Comparison of ENCODE assay signal across 19 cellular contexts in genomic region chr16:73610160-73610559, GRCh38.
"Had no signal": no experiment of that assay in that cellular context is flagged by ENCODE, and none has a peak within 500 bp of the region (broad histone marks: within the 10 kb centered on the region; RNA-seq: fewer than 3 reads in every experiment).

No MANE protein-coding gene starts in this region.

- H3K36me3 ChIP-seq: esophagus muscularis mucosa, left lung, lower lobe of right lung, transverse colon, uterus had no signal

- H3K27me3 ChIP-seq: foreskin keratinocyte, uterus had no signal

- H3K4me1 ChIP-seq: foreskin keratinocyte, left lung, lower lobe of right lung, transverse colon, uterus had no signal

- ATAC-seq: activated CD8-positive, alpha-beta memory T cell treated with anti-CD3 and anti-CD28 coated beads, Interleukin-2, amount 10 ng/mL, durations not matched to agents 7 days and 5 days; activated CD8-positive, alpha-beta T cell treated with anti-CD3 and anti-CD28 coated beads, Interleukin-2, amount 10 ng/mL, durations not matched to agents 7 days and 5 days; activated naive CD4-positive, alpha-beta T cell treated with anti-CD3 and anti-CD28 coated beads, Interleukin-2, amount 50 U/mL, for 72 hours; foreskin keratinocyte; left lung; lower lobe of right lung; natural killer cell; right cardiac atrium had no signal

- H3K27ac ChIP-seq: esophagus muscularis mucosa, foreskin keratinocyte, left lung, lower lobe of right lung, transverse colon, uterus had no signal

- H3K4me3 ChIP-seq: esophagus muscularis mucosa, left lung, lower lobe of right lung, transverse colon, uterus had no signal

- H3K9me3 ChIP-seq: esophagus muscularis mucosa, left lung, lower lobe of right lung, transverse colon, uterus had no signal

- DNase-seq: activated CD8-positive, alpha-beta memory T cell treated with anti-CD3 and anti-CD28 coated beads, Interleukin-2, amount 10 ng/mL, durations not matched to agents 7 days and 5 days; activated CD8-positive, alpha-beta T cell treated with anti-CD3 and anti-CD28 coated beads, Interleukin-2, amount 10 ng/mL, durations not matched to agents 7 days and 5 days; activated T-cell treated with anti-CD3 and anti-CD28 coated beads, Interleukin-2, amount 50 U/mL, for 48 hours; dermis blood vessel endothelial cell; effector CD4-positive, alpha-beta T cell; foreskin keratinocyte; left lung; lower lobe of right lung; mesenchymal stem cell; natural killer cell; posterior cingulate gyrus; right cardiac atrium; stimulated activated CD4-positive, alpha-beta T cell treated with anti-CD3 and anti-CD28 coated beads, Interleukin-2, amount 100 ng/mL, for 48 hours; stimulated activated naive CD4-positive, alpha-beta T cell treated with Interleukin-2 at 50 U/mL for 16 hours; T-helper 2 cell; transverse colon; uterus had no signal
